24 cellular contexts compared by ENCODE assay signal in the genomic region with DNA sequence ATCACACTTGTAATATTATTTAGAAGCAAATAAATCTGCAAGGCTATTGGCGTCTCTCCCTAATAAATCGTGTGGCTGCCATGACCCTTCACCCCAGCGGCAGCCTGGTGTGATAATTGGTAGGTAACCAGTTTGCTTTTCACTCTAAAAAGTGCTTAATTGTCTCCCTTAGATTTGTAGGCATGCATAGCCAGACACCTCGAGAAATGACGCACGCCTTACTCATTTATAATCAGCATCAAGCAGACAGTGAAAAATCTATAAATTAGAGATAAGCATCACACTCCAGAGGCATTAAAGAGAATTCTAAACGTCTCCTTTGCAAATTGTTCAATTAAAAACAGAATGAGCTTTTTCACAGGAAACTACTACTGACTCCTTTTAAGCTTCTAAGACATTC.
A peak's percentile ranks its signal among the peaks of the same experiment; 100 is the strongest.
DNase-seq lines count a peak whose midpoint lies in the region; ATAC-seq, FAIRE-seq and TF ChIP-seq lines count a peak whose summit lies in the region.
"Had no signal": no experiment of that assay in that cellular context is flagged by ENCODE, and none has a peak within 500 bp of the region (broad histone marks: within the 10 kb centered on the region; RNA-seq: fewer than 3 reads in every experiment).

No MANE protein-coding gene starts in this region.

- under 1% methylated on average over 7 of the region's 7 CpGs for WGBS in K562 (ENCODE audit: insufficient coverage, low coverage, missing lambda C conversion rate)

- peaks cover 28 to 52% of the 10 kb centered on the region in 2 experiments for H3K27me3 ChIP-seq in K562 (ENCODE audit: control insufficient read depth in 2 of 2, insufficient read depth in 2 of 2, low read length in 2 of 2)
- H3K27me3 ChIP-seq: cardiac muscle cell, sigmoid colon, transverse colon had no signal

- peaks cover 3% of the 10 kb centered on the region for H3K9me3 Mint-ChIP-seq in nephron progenitor cell
- H3K9me3 Mint-ChIP-seq: activated CD4-positive, alpha-beta T cell treated with anti-CD3 and anti-CD28 coated beads, Interleukin-2, amount 10 ng/mL, durations not matched to agents 24 days and 14 days; activated T-helper 1 cell treated with anti-CD3 and anti-CD28 coated beads, Interleukin-12 subunit alpha, Interleukin-12 subunit beta, Interleukin-2, Interleukin-4 antibody, amounts not matched to agents 30 ng/mL and 10 ng/mL and 1 ng/mL, durations not matched to agents 14 hours and 24 hours and 36 hours had no signal

- TF ChIP-seq CTCF in K562 (IDR thresholded peaks at IDR 0.05 in 2 of 3, conservative IDR thresholded peaks at IDR 0.05 in 1 of 3; ENCODE audit: insufficient read depth in 2 of 3, low read depth in 1 of 3, low read length in 3 of 3) (no peak), nephron progenitor cell (IDR thresholded peaks at IDR 0.05) (no peak)

- H3K9ac ChIP-seq in K562 (ENCODE audit: insufficient read depth in 1 of 2, low read depth in 2 of 2, low read length in 2 of 2) = no peak overlapping the region

- peak overlapping the region; percentile 46 for H3K27ac Mint-ChIP-seq in nephron progenitor cell
- H3K27ac Mint-ChIP-seq: activated CD4-positive, alpha-beta T cell treated with anti-CD3 and anti-CD28 coated beads, Interleukin-2, amount 10 ng/mL, durations not matched to agents 24 days and 14 days; activated T-helper 1 cell treated with anti-CD3 and anti-CD28 coated beads, Interleukin-12 subunit alpha, Interleukin-12 subunit beta, Interleukin-2, Interleukin-4 antibody, amounts not matched to agents 30 ng/mL and 10 ng/mL and 1 ng/mL, durations not matched to agents 14 hours and 24 hours and 36 hours; CD4-positive, CD25-positive, alpha-beta regulatory T cell; progenitor cell of endocrine pancreas had no signal

- no peak for TF ChIP-seq RAD21 in K562 (CRISPR knock-in tag; conservative IDR thresholded peaks at IDR 0.05 in 1 of 2, IDR thresholded peaks at IDR 0.05 in 1 of 2)

- TF ChIP-seq EP300 in K562 (IDR thresholded peaks at IDR 0.05; ENCODE audit: low read length) = no peak

- no peak overlapping the region for H3K4me3 Mint-ChIP-seq in nephron progenitor cell
- H3K4me3 Mint-ChIP-seq: activated CD4-positive, alpha-beta T cell treated with anti-CD3 and anti-CD28 coated beads, Interleukin-2, amount 10 ng/mL, durations not matched to agents 24 days and 14 days; activated T-helper 1 cell treated with anti-CD3 and anti-CD28 coated beads, Interleukin-12 subunit alpha, Interleukin-12 subunit beta, Interleukin-2, Interleukin-4 antibody, amounts not matched to agents 30 ng/mL and 10 ng/mL and 1 ng/mL, durations not matched to agents 14 hours and 24 hours and 36 hours; CD4-positive, CD25-positive, alpha-beta regulatory T cell had no signal

- peaks cover 7% of the 10 kb centered on the region for H3K27me3 Mint-ChIP-seq in nephron progenitor cell (ENCODE audit: low read depth, poor library complexity)
- H3K27me3 Mint-ChIP-seq: activated CD4-positive, alpha-beta T cell treated with anti-CD3 and anti-CD28 coated beads, Interleukin-2, amount 10 ng/mL, durations not matched to agents 24 days and 14 days had no signal

- POLR2A ChIA-PET in K562 (lab: Yijun Ruan, JAX) = no interaction called here

- TF ChIP-seq POLR2A in K562 (conservative IDR thresholded peaks at IDR 0.05) = no peak

- H2AFZ ChIP-seq in K562 (ENCODE audit: low read depth, low read length) = no peak overlapping the region

- H3K9me1 ChIP-seq in K562 (ENCODE audit: control insufficient read depth, insufficient read depth, low read length) = no peaks in the 10 kb centered on the region

- H3K27ac ChIP-seq in K562 (ENCODE audit: extremely low read depth, low read depth, low read length) = no peak overlapping the region
- H3K27ac ChIP-seq: cardiac muscle cell, sigmoid colon, SK-N-MC, transverse colon had no signal

- FAIRE-seq in G401.6 (lab: Jason Lieb, UNC) (peak; percentile 99), K562 (lab: Jason Lieb, UNC) (no peak)
- FAIRE-seq: endometrium, GM12878, HepG2 had no signal

- no peaks in the 10 kb centered on the region for H3K9me3 ChIP-seq in K562 (replicated peaks; ENCODE audit: control insufficient read depth, insufficient read depth, low read depth, low read length)
- H3K9me3 ChIP-seq: sigmoid colon, transverse colon had no signal

- in situ Hi-C loops in K562 (cut with MboI) = no loop called here

- H3K79me2 ChIP-seq in K562 (ENCODE audit: control insufficient read depth, insufficient read depth, low read length) = no peaks in the 10 kb centered on the region

- DNase-seq in NCI-H146 (lab: John Stamatoyannopoulos, UW) (peak; percentile 61), K562 (ENCODE audit: extremely low read depth in 1 of 4, low spot score in 3 of 4) (no peak), nephron progenitor cell (peak; percentile 26), SK-N-DZ (ENCODE audit: low spot score) (no peak)
- no peak for DNase-seq in activated T-cell treated with anti-CD3 and anti-CD28 coated beads, Interleukin-2, amount 50 U/mL, for 1 hour
- DNase-seq: activated CD4-positive, alpha-beta T cell treated with anti-CD3 and anti-CD28 coated beads, Interleukin-2, amount 10 ng/mL, durations not matched to agents 24 days and 14 days; activated naive CD4-positive, alpha-beta T cell treated with anti-CD3 and anti-CD28 coated beads, Interleukin-2, amount 50 U/mL, for 16 hours; amygdala; CD4-positive, CD25-positive, alpha-beta regulatory T cell; left cardiac atrium; NCI-H1092; RPMI8226; sigmoid colon; T-helper 2 cell; transverse colon had no signal

- ATAC-seq in K562 (no peak), SK-N-SH treated with all-trans-retinoic acid at 6 μM for 48 hours (no peak)
- ATAC-seq: GM12878, HepG2, left cardiac atrium had no signal

- no peak overlapping the region for H3K4me2 ChIP-seq in K562 (ENCODE audit: insufficient read depth, low read length)

- no TSS peak for BruUV-seq in K562 (replicated peaks; lab: Mats Ljungman, UMichigan)

- H3K4me1 ChIP-seq in K562 (replicated peaks in 1 of 2; ENCODE audit: control insufficient read depth in 2 of 2, insufficient read depth in 2 of 2, low read length in 2 of 2) = no peaks in the 10 kb centered on the region

- peaks cover 38% of the 10 kb centered on the region for H3K4me1 Mint-ChIP-seq in nephron progenitor cell

- H4K20me1 ChIP-seq in K562 (replicated peaks; ENCODE audit: control insufficient read depth, insufficient read depth, low read length) = no peaks in the 10 kb centered on the region; the same call in 1 of the 2 replicates

- CTCF ChIA-PET in K562 (lab: Yijun Ruan, JAX; ENCODE audit: low intra/inter-chr PET ratio) = no interaction called here

- H3K36me3 Mint-ChIP-seq in nephron progenitor cell (ENCODE audit: low read depth) = no peaks in the 10 kb centered on the region
- H3K36me3 Mint-ChIP-seq: CD4-positive, CD25-positive, alpha-beta regulatory T cell had no signal

- H3K36me3 ChIP-seq in K562 (ENCODE audit: control insufficient read depth, insufficient read depth, low read length) = no peaks in the 10 kb centered on the region
- H3K36me3 ChIP-seq: cardiac muscle cell, sigmoid colon, transverse colon had no signal

- intact Hi-C loops in K562 (cut with micrococcal nuclease) = no loop called here

- no peak overlapping the region for H3K4me3 ChIP-seq in K562
- H3K4me3 ChIP-seq: cardiac muscle cell, GM12878, sigmoid colon, SK-N-MC, transverse colon had no signal

TF ChIP-seq in K562, 482 proteins besides CTCF, POLR2A, EP300 and RAD21:
- TF ChIP-seq HINFP (tag; conservative IDR thresholded peaks at IDR 0.05; ENCODE audit: low read depth) = no peak
- TF ChIP-seq FOSL1 (tag; conservative IDR thresholded peaks at IDR 0.05) = peak; percentile 51

TF ChIP-seq in SK-N-SH treated with all-trans-retinoic acid at 6 μM for 48 hours, 23 proteins besides CTCF, POLR2A, EP300 and RAD21:
- TF ChIP-seq ZFP30 (CRISPR knock-in tag; IDR thresholded peaks at IDR 0.05) = no peak
- TF ChIP-seq ZNF565 (CRISPR knock-in tag; conservative IDR thresholded peaks at IDR 0.05; ENCODE audit: low read depth) = no peak
- TF ChIP-seq TOX (CRISPR knock-in tag; IDR thresholded peaks at IDR 0.05; ENCODE audit: borderline replicate concordance) = no peak
- TF ChIP-seq GLIS3 (CRISPR knock-in tag; IDR thresholded peaks at IDR 0.05) = no peak
- TF ChIP-seq ZFP3 (CRISPR knock-in tag; IDR thresholded peaks at IDR 0.05) = no peak
- no peak for TF ChIP-seq CSRNP3 (CRISPR knock-in tag; IDR thresholded peaks at IDR 0.05)

Comparison
In these comparisons a context has a peak if more than half of its experiments do, and no peak if none do; other contexts are left out.
1. DNase-seq: peak in NCI-H146 (single experiment) and nephron progenitor cell (single experiment); none in K562 (0 of 4), activated T-cell treated with anti-CD3 and anti-CD28 coated beads, Interleukin-2, amount 50 U/mL, for 1 hour (single experiment) and SK-N-DZ (single experiment).